Comparison of ENCODE assay signal across 1 cellular context in the genomic region with DNA sequence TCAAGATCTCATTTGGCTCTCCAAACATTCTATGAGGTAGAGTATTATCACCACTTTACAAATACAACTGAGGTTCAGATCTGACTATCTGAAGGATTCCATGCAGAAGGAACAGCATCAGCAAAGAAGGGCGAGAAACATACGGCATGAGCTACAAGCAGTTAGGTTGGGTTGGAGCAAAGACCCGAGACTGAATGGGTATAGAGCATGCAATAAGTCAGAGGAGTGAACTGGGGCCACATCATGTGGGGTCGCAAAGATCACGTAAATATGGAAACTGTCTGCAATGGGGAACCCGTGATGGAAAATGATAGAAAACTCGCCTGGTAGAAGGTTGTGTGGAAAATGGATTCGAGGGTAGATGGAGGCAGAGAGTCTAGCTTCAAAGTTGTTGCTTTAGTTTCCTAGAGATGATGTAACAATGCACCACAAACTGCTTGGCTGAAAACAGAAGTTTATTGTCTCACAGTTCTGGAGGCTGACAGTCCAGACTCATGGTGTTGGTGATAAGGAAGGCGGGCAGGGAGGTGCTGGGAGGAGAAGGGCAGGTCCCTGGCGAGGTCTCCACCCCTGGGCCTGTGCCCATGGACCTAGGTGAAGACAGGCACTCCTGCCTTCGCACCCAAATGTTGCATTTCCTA.
A peak's percentile ranks its signal among the peaks of the same experiment; 100 is the strongest.
TF ChIP-seq lines count a peak whose summit lies in the region.

No MANE protein-coding gene starts in this region.

TF ChIP-seq in K562, 482 proteins besides CTCF, POLR2A, EP300 and RAD21 (continued from another document and continues in another):
- TF ChIP-seq, protein P1, sequence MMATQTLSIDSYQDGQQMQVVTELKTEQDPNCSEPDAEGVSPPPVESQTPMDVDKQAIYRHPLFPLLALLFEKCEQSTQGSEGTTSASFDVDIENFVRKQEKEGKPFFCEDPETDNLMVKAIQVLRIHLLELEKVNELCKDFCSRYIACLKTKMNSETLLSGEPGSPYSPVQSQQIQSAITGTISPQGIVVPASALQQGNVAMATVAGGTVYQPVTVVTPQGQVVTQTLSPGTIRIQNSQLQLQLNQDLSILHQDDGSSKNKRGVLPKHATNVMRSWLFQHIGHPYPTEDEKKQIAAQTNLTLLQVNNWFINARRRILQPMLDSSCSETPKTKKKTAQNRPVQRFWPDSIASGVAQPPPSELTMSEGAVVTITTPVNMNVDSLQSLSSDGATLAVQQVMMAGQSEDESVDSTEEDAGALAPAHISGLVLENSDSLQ (IDR thresholded peaks at IDR 0.05), result no peak
- no peak for TF ChIP-seq POLR2AphosphoS2 (IDR thresholded peaks at IDR 0.05; ENCODE audit: low read length)
- no peak for TF ChIP-seq GABPB2 (CRISPR knock-in tag; conservative IDR thresholded peaks at IDR 0.05)
- no peak for TF ChIP-seq ZC3H4 (CRISPR knock-in tag; IDR thresholded peaks at IDR 0.05; ENCODE audit: borderline replicate concordance)
- no peak for TF ChIP-seq ETV1 (tag; conservative IDR thresholded peaks at IDR 0.05; ENCODE audit: low read depth)
- TF ChIP-seq, protein P2, sequence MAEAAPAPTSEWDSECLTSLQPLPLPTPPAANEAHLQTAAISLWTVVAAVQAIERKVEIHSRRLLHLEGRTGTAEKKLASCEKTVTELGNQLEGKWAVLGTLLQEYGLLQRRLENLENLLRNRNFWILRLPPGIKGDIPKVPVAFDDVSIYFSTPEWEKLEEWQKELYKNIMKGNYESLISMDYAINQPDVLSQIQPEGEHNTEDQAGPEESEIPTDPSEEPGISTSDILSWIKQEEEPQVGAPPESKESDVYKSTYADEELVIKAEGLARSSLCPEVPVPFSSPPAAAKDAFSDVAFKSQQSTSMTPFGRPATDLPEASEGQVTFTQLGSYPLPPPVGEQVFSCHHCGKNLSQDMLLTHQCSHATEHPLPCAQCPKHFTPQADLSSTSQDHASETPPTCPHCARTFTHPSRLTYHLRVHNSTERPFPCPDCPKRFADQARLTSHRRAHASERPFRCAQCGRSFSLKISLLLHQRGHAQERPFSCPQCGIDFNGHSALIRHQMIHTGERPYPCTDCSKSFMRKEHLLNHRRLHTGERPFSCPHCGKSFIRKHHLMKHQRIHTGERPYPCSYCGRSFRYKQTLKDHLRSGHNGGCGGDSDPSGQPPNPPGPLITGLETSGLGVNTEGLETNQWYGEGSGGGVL (CRISPR knock-in tag; IDR thresholded peaks at IDR 0.05), result no peak
- no peak for TF ChIP-seq ZNF586 (CRISPR knock-in tag; conservative IDR thresholded peaks at IDR 0.05)
- TF ChIP-seq ZNF24 (IDR thresholded peaks at IDR 0.05), result no peak
- TF ChIP-seq, protein P3, sequence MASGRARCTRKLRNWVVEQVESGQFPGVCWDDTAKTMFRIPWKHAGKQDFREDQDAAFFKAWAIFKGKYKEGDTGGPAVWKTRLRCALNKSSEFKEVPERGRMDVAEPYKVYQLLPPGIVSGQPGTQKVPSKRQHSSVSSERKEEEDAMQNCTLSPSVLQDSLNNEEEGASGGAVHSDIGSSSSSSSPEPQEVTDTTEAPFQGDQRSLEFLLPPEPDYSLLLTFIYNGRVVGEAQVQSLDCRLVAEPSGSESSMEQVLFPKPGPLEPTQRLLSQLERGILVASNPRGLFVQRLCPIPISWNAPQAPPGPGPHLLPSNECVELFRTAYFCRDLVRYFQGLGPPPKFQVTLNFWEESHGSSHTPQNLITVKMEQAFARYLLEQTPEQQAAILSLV (tag; IDR thresholded peaks at IDR 0.05), result peak; percentile 68
- TF ChIP-seq ZNF133 (CRISPR knock-in tag; IDR thresholded peaks at IDR 0.05), result no peak
- TF ChIP-seq, protein P4, sequence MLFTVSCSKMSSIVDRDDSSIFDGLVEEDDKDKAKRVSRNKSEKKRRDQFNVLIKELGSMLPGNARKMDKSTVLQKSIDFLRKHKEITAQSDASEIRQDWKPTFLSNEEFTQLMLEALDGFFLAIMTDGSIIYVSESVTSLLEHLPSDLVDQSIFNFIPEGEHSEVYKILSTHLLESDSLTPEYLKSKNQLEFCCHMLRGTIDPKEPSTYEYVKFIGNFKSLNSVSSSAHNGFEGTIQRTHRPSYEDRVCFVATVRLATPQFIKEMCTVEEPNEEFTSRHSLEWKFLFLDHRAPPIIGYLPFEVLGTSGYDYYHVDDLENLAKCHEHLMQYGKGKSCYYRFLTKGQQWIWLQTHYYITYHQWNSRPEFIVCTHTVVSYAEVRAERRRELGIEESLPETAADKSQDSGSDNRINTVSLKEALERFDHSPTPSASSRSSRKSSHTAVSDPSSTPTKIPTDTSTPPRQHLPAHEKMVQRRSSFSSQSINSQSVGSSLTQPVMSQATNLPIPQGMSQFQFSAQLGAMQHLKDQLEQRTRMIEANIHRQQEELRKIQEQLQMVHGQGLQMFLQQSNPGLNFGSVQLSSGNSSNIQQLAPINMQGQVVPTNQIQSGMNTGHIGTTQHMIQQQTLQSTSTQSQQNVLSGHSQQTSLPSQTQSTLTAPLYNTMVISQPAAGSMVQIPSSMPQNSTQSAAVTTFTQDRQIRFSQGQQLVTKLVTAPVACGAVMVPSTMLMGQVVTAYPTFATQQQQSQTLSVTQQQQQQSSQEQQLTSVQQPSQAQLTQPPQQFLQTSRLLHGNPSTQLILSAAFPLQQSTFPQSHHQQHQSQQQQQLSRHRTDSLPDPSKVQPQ (CRISPR knock-in tag; IDR thresholded peaks at IDR 0.05; ENCODE audit: borderline replicate concordance), result no peak
- no peak for TF ChIP-seq HDAC6 (IDR thresholded peaks at IDR 0.05; ENCODE audit: low read depth, low read length)
- no peak for TF ChIP-seq FIP1L1 (IDR thresholded peaks at IDR 0.05; ENCODE audit: low read depth, low read length, poor library complexity, severe bottlenecking)
- TF ChIP-seq TCF3 (CRISPR knock-in tag; IDR thresholded peaks at IDR 0.05), result peak; percentile 84
- no peak for TF ChIP-seq CBX1 (IDR thresholded peaks at IDR 0.05; ENCODE audit: low read depth)
- no peak for TF ChIP-seq ETS2 (tag; IDR thresholded peaks at IDR 0.05; ENCODE audit: borderline replicate concordance, poor library complexity, severe bottlenecking)
- TF ChIP-seq ELF4 (CRISPR knock-in tag; IDR thresholded peaks at IDR 0.05), result peak; percentile 35; the same call in 1 of the 2 replicates
- TF ChIP-seq, protein P5, sequence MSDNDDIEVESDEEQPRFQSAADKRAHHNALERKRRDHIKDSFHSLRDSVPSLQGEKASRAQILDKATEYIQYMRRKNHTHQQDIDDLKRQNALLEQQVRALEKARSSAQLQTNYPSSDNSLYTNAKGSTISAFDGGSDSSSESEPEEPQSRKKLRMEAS (CRISPR knock-in tag; IDR thresholded peaks at IDR 0.05), result peak; percentile 4; the same call in 1 of the 2 replicates
- no peak for TF ChIP-seq CREM (IDR thresholded peaks at IDR 0.05; ENCODE audit: low read depth)
- TF ChIP-seq SMAD4 (CRISPR knock-in tag; conservative IDR thresholded peaks at IDR 0.05), result peak; percentile 91
- no peak for TF ChIP-seq HNRNPK (IDR thresholded peaks at IDR 0.05; ENCODE audit: low read depth, low read length, poor library complexity, severe bottlenecking)
- 0 out of 2 replicates have a peak, but pooled peaks have one; percentile 55 for TF ChIP-seq ZNF583 (CRISPR knock-in tag; IDR thresholded peaks at IDR 0.05)
- TF ChIP-seq, protein P6, sequence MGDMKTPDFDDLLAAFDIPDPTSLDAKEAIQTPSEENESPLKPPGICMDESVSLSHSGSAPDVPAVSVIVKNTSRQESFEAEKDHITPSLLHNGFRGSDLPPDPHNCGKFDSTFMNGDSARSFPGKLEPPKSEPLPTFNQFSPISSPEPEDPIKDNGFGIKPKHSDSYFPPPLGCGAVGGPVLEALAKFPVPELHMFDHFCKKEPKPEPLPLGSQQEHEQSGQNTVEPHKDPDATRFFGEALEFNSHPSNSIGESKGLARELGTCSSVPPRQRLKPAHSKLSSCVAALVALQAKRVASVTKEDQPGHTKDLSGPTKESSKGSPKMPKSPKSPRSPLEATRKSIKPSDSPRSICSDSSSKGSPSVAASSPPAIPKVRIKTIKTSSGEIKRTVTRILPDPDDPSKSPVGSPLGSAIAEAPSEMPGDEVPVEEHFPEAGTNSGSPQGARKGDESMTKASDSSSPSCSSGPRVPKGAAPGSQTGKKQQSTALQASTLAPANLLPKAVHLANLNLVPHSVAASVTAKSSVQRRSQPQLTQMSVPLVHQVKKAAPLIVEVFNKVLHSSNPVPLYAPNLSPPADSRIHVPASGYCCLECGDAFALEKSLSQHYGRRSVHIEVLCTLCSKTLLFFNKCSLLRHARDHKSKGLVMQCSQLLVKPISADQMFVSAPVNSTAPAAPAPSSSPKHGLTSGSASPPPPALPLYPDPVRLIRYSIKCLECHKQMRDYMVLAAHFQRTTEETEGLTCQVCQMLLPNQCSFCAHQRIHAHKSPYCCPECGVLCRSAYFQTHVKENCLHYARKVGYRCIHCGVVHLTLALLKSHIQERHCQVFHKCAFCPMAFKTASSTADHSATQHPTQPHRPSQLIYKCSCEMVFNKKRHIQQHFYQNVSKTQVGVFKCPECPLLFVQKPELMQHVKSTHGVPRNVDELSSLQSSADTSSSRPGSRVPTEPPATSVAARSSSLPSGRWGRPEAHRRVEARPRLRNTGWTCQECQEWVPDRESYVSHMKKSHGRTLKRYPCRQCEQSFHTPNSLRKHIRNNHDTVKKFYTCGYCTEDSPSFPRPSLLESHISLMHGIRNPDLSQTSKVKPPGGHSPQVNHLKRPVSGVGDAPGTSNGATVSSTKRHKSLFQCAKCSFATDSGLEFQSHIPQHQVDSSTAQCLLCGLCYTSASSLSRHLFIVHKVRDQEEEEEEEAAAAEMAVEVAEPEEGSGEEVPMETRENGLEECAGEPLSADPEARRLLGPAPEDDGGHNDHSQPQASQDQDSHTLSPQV (IDR thresholded peaks at IDR 0.05), result 0 out of 2 replicates have a peak, but pooled peaks have one; percentile 40
- no peak for TF ChIP-seq RFX1 (IDR thresholded peaks at IDR 0.05)
- no peak for TF ChIP-seq MAFG (tag; conservative IDR thresholded peaks at IDR 0.05)
- TF ChIP-seq FOSL1 (tag; conservative IDR thresholded peaks at IDR 0.05), result no peak
- no peak for TF ChIP-seq ELF1 (tag; IDR thresholded peaks at IDR 0.05)
- TF ChIP-seq ESRRA (IDR thresholded peaks at IDR 0.05; ENCODE audit: borderline replicate concordance, low read depth), result no peak
- no peak for TF ChIP-seq ZSCAN29 (IDR thresholded peaks at IDR 0.05)
- TF ChIP-seq, protein P7, sequence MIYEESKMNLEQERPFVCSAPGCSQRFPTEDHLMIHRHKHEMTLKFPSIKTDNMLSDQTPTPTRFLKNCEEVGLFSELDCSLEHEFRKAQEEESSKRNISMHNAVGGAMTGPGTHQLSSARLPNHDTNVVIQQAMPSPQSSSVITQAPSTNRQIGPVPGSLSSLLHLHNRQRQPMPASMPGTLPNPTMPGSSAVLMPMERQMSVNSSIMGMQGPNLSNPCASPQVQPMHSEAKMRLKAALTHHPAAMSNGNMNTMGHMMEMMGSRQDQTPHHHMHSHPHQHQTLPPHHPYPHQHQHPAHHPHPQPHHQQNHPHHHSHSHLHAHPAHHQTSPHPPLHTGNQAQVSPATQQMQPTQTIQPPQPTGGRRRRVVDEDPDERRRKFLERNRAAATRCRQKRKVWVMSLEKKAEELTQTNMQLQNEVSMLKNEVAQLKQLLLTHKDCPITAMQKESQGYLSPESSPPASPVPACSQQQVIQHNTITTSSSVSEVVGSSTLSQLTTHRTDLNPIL (CRISPR knock-in tag; IDR thresholded peaks at IDR 0.05), result no peak
- TF ChIP-seq STAG1 (CRISPR knock-in tag; IDR thresholded peaks at IDR 0.05; ENCODE audit: borderline replicate concordance), result no peak
- no peak for TF ChIP-seq ZNF76 (CRISPR knock-in tag; IDR thresholded peaks at IDR 0.05; ENCODE audit: borderline replicate concordance)
- TF ChIP-seq PCBP1 (IDR thresholded peaks at IDR 0.05; ENCODE audit: low read depth, low read length, poor library complexity, severe bottlenecking), result no peak
- TF ChIP-seq RFX5 (IDR thresholded peaks at IDR 0.05; ENCODE audit: low read depth, low read length), result no peak
- TF ChIP-seq PTTG1 (tag; IDR thresholded peaks at IDR 0.05; ENCODE audit: low read depth), result peak; percentile 54; the same call in 1 of the 2 replicates
- no peak for TF ChIP-seq SLC30A9 (CRISPR knock-in tag; IDR thresholded peaks at IDR 0.05)
- TF ChIP-seq, protein P8, sequence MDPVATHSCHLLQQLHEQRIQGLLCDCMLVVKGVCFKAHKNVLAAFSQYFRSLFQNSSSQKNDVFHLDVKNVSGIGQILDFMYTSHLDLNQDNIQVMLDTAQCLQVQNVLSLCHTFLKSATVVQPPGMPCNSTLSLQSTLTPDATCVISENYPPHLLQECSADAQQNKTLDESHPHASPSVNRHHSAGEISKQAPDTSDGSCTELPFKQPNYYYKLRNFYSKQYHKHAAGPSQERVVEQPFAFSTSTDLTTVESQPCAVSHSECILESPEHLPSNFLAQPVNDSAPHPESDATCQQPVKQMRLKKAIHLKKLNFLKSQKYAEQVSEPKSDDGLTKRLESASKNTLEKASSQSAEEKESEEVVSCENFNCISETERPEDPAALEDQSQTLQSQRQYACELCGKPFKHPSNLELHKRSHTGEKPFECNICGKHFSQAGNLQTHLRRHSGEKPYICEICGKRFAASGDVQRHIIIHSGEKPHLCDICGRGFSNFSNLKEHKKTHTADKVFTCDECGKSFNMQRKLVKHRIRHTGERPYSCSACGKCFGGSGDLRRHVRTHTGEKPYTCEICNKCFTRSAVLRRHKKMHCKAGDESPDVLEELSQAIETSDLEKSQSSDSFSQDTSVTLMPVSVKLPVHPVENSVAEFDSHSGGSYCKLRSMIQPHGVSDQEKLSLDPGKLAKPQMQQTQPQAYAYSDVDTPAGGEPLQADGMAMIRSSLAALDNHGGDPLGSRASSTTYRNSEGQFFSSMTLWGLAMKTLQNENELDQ (CRISPR knock-in tag; IDR thresholded peaks at IDR 0.05; ENCODE audit: borderline replicate concordance), result no peak
- TF ChIP-seq GTF2F1 (IDR thresholded peaks at IDR 0.05; ENCODE audit: low read depth, low read length), result no peak
- no peak for TF ChIP-seq GATAD2B (IDR thresholded peaks at IDR 0.05; ENCODE audit: borderline replicate concordance)
- TF ChIP-seq, protein P9, sequence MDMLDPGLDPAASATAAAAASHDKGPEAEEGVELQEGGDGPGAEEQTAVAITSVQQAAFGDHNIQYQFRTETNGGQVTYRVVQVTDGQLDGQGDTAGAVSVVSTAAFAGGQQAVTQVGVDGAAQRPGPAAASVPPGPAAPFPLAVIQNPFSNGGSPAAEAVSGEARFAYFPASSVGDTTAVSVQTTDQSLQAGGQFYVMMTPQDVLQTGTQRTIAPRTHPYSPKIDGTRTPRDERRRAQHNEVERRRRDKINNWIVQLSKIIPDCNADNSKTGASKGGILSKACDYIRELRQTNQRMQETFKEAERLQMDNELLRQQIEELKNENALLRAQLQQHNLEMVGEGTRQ (CRISPR knock-in tag; IDR thresholded peaks at IDR 0.05), result no peak
- no peak for TF ChIP-seq FOXK2 (conservative IDR thresholded peaks at IDR 0.05 in 1 of 2, IDR thresholded peaks at IDR 0.05 in 1 of 2; ENCODE audit: low read depth in 2 of 2)
- no peak for TF ChIP-seq KAT7 (CRISPR knock-in tag; IDR thresholded peaks at IDR 0.05; ENCODE audit: borderline replicate concordance)
- TF ChIP-seq ZNF707 (CRISPR knock-in tag; conservative IDR thresholded peaks at IDR 0.05), result no peak
- no peak for TF ChIP-seq SNIP1 (IDR thresholded peaks at IDR 0.05; ENCODE audit: low read depth)
- TF ChIP-seq, protein P10, sequence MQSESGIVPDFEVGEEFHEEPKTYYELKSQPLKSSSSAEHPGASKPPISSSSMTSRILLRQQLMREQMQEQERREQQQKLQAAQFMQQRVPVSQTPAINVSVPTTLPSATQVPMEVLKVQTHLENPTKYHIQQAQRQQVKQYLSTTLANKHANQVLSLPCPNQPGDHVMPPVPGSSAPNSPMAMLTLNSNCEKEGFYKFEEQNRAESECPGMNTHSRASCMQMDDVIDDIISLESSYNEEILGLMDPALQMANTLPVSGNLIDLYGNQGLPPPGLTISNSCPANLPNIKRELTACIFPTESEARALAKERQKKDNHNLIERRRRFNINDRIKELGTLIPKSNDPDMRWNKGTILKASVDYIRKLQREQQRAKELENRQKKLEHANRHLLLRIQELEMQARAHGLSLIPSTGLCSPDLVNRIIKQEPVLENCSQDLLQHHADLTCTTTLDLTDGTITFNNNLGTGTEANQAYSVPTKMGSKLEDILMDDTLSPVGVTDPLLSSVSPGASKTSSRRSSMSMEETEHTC (IDR thresholded peaks at IDR 0.05), result no peak
